ENCODE assay signal across 9 cellular contexts in the genomic region with DNA sequence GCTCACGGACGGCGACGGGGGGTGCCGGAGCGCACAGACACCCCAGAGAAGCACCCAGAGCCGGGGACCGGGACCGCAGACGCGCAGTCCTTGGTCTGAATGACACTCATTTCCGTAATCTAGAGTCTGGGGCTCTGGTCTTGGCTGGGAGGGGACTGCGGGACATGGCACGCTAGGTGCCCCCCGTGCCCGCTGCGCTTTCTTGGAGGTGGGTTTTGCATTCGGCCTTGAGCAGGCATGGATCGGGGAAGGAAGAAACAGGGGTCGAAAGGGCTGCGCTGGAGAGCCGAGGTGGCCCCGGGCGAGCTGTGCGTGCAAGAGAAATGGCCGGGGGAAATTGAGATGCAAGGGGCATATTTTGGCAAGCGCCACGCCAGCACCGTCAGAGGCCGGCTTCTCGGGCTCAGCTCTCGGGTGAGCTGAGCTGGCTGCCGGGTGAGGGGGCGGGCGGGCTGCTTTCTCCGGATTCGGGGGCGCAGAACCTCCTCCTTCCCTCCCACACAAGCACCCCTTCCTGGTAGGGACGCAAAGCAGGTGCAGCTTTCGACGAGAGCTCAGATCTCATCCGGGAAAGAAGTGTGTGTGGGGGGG. TPM values are rescaled to one million over a fixed set of nuclear protein-coding genes. Genes with fewer than 3 reads are reported as not detected.
DNase-seq lines count a peak whose midpoint lies in the region; ATAC-seq and TF ChIP-seq lines count a peak whose summit lies in the region.
"Had no signal": no experiment of that assay in that cellular context is flagged by ENCODE, and none has a peak within 500 bp of the region (broad histone marks: within the 10 kb centered on the region; RNA-seq: fewer than 3 reads in every experiment).

No MANE protein-coding gene starts in this region.

- H3K27me3 ChIP-seq in left ventricle myocardium inferior (ENCODE audit: low read depth) (peaks cover 87% of the 10 kb centered on the region), sigmoid colon (peaks cover 30 to 75% (median 50%) of the 10 kb centered on the region in 3 donors), Karpas-422 (ENCODE audit: low read length) (no peaks in the 10 kb centered on the region)

- H3K9me2 ChIP-seq in Karpas-422 (replicated peaks; ENCODE audit: insufficient read depth, low read length), result no peaks in the 10 kb centered on the region

- no peaks in the 10 kb centered on the region for H3K36me3 ChIP-seq in ES-I3 (ENCODE audit: insufficient read depth, low read length)
- no peaks in the 10 kb centered on the region for H3K36me3 ChIP-seq in left ventricle myocardium inferior
- H3K36me3 ChIP-seq in sigmoid colon, result no peaks in the 10 kb centered on the region
- no peaks in the 10 kb centered on the region for H3K36me3 ChIP-seq in Karpas-422 (ENCODE audit: insufficient read depth, low read length)

- 1 to 9% methylated on average over 42 of the region's 42 CpGs for WGBS in sigmoid colon, 2 donors

- H3K4me2 ChIP-seq in Karpas-422 (ENCODE audit: low read depth, low read length, poor library complexity, severe bottlenecking), result no peak overlapping the region

- H3K9me3 ChIP-seq in ES-I3 (ENCODE audit: control insufficient read depth, insufficient read depth, low read length), result no peaks in the 10 kb centered on the region
- no peaks in the 10 kb centered on the region for H3K9me3 ChIP-seq in left ventricle myocardium inferior (replicated peaks)
- no peaks in the 10 kb centered on the region for H3K9me3 ChIP-seq in sigmoid colon
- H3K9me3 ChIP-seq in Karpas-422 (ENCODE audit: low read length), result no peaks in the 10 kb centered on the region

- H3K4me3 ChIP-seq in left ventricle myocardium inferior (peak overlapping the region; percentile 67), sigmoid colon (peak overlapping the region; percentile 12 to 46 (median 41)), Karpas-422 (ENCODE audit: low read length) (no peak overlapping the region)

- H3K4me1 ChIP-seq in ES-I3 (ENCODE audit: insufficient read depth, low read length) (peaks cover 7% of the 10 kb centered on the region), left ventricle myocardium inferior (peaks cover 29% of the 10 kb centered on the region), sigmoid colon (peaks cover 0 to 32% (median 28%) of the 10 kb centered on the region in 4 donors), Karpas-422 (ENCODE audit: low read length) (no peaks in the 10 kb centered on the region)

- TF ChIP-seq POLR2A in sigmoid colon (IDR thresholded peaks at IDR 0.05), result no peak

- intact Hi-C loops in left ventricle myocardium inferior (cut with micrococcal nuclease) (no loop called here), sigmoid colon (cut with DNase I) (no loop called here)

- peak overlapping the region; percentile 73; the same call in 1 of the 2 replicates for H3K9ac ChIP-seq in ES-I3 (ENCODE audit: low read depth, low read length)
- no peak overlapping the region for H3K9ac ChIP-seq in Karpas-422 (ENCODE audit: low read length)

- H3K27ac ChIP-seq in left ventricle myocardium inferior (replicated peaks), result peak overlapping the region; percentile 23
- H3K27ac ChIP-seq in sigmoid colon, result peak overlapping the region in 1 of 4 donors; percentile 14
- no peak overlapping the region for H3K27ac ChIP-seq in Karpas-422 (ENCODE audit: low read length)

- H3K79me2 ChIP-seq in Karpas-422 (ENCODE audit: low read length), result no peaks in the 10 kb centered on the region

- H4K20me1 ChIP-seq in Karpas-422 (ENCODE audit: insufficient read depth, low read depth, low read length), result no peaks in the 10 kb centered on the region

- TF ChIP-seq EP300 in sigmoid colon (IDR thresholded peaks at IDR 0.05), result no peak

- no peak for ATAC-seq in HG03432 (IDR thresholded peaks at IDR 0.05; ENCODE audit: unreplicated experiment)

- H2AFZ ChIP-seq in Karpas-422 (ENCODE audit: low read length), result no peak overlapping the region

- TF ChIP-seq CTCF in left ventricle myocardium inferior (IDR thresholded peaks at IDR 0.05; ENCODE audit: borderline replicate concordance) (no peak), sigmoid colon (IDR thresholded peaks at IDR 0.05) (no peak)

- peak; percentile 32 for DNase-seq in activated CD4-positive, alpha-beta T cell treated with anti-CD3 and anti-CD28 coated beads for 48 hours
- DNase-seq in left ventricle myocardium inferior, result no peak
- no peak for DNase-seq in sigmoid colon
- no peak for DNase-seq in Karpas-422
- no peak for DNase-seq in NCI-H1105 treated with DMSO at 0.1 percent for 48 hours (lab: John Stamatoyannopoulos, UW)
- DNase-seq in HUDEP-2 (lab: John Stamatoyannopoulos, UW; ENCODE audit: unreplicated experiment in 76 of 76), result no peak
- DNase-seq: NCI-H226 had no signal

RNA-seq across cellular contexts. Expression of a gene that starts 0.9 kb away (rescaled TPM):
- total RNA-seq in left ventricle myocardium inferior (1.6 TPM), sigmoid colon (10 to 100 TPM in 1 of 4 donors, 1 to 10 TPM in 3; 3.3 to 13.0 (median 3.8) TPM)
- polyA plus RNA-seq in sigmoid colon, result 1 to 10 TPM in 1 of 3 donors, not detected in 2; 1.1 TPM
- 0.04 and 0.11 TPM in 2 replicates for total RNA-seq in Karpas-422 (2014; rRNA removed; shearing (Covaris generic); ENCODE audit: low replicate concordance)
